ENCODE assay signal across 23 cellular contexts in genomic region chr7:106143711-106144347, GRCh38. TPM values are rescaled to one million over a fixed set of nuclear protein-coding genes. Genes with fewer than 3 reads are reported as not detected.
A peak's percentile ranks its signal among the peaks of the same experiment; 100 is the strongest.
DNase-seq lines count a peak whose midpoint lies in the region; ATAC-seq, FAIRE-seq and TF ChIP-seq lines count a peak whose summit lies in the region.
"Had no signal": no experiment of that assay in that cellular context is flagged by ENCODE, and none has a peak within 500 bp of the region (broad histone marks: within the 10 kb centered on the region; RNA-seq: fewer than 3 reads in every experiment).

No MANE protein-coding gene starts in this region.

- H3K9me3 Mint-ChIP-seq in endodermal cell, result peaks cover 8% of the 10 kb centered on the region
- H3K9me3 Mint-ChIP-seq: H9 had no signal

- TF ChIP-seq CTCF in BE2C (IDR thresholded peaks at IDR 0.05; ENCODE audit: low read depth, low read length) (no peak), D721Med (IDR thresholded peaks at IDR 0.05; ENCODE audit: insufficient read depth, missing control alignments) (no peak), endodermal cell (conservative IDR thresholded peaks at IDR 0.05) (peak; percentile 17)

- H3K4me1 ChIP-seq in BE2C, result no peaks in the 10 kb centered on the region
- peaks cover 4% of the 10 kb centered on the region for H3K4me1 ChIP-seq in endodermal cell (ENCODE audit: control insufficient read depth, insufficient read depth, low read length)
- H3K4me1 ChIP-seq: body of pancreas had no signal

- no peak overlapping the region for H3K27ac ChIP-seq in endodermal cell (ENCODE audit: low read depth, low read length)
- H3K27ac ChIP-seq: body of pancreas, hepatocyte, skin epidermis had no signal

- no peak overlapping the region for H3K9ac ChIP-seq in endodermal cell (ENCODE audit: extremely low read depth, low read length, poor library complexity, severe bottlenecking)

- no peak overlapping the region for H3K27ac Mint-ChIP-seq in endodermal cell
- H3K27ac Mint-ChIP-seq: activated naive CD8-positive, alpha-beta T cell had no signal

- peaks cover 25% of the 10 kb centered on the region for H3K4me1 Mint-ChIP-seq in endodermal cell

- 89% methylated on average over 5 to 10 of the region's 10 CpGs for WGBS in endodermal cell (ENCODE audit: insufficient coverage in 1 of 2, insufficient read length in 1 of 2), 2 experiments

- H3K27me3 Mint-ChIP-seq in endodermal cell (ENCODE audit: insufficient read depth), result no peaks in the 10 kb centered on the region
- H3K27me3 Mint-ChIP-seq: activated naive CD8-positive, alpha-beta T cell; naive B cell had no signal

- no peaks in the 10 kb centered on the region for H3K36me3 Mint-ChIP-seq in endodermal cell (ENCODE audit: low read depth)
- H3K36me3 Mint-ChIP-seq: activated naive CD8-positive, alpha-beta T cell; naive B cell had no signal

- H3K36me3 ChIP-seq in BE2C (no peaks in the 10 kb centered on the region), endodermal cell (ENCODE audit: control insufficient read depth, insufficient read depth, low read length) (no peaks in the 10 kb centered on the region)

- no peak overlapping the region for H3K4me3 ChIP-seq in BE2C (ENCODE audit: low read depth, low read length)
- H3K4me3 ChIP-seq in endodermal cell (ENCODE audit: low read length), result no peak overlapping the region
- H3K4me3 ChIP-seq: body of pancreas, hepatocyte, lung, skin epidermis had no signal

- H3K9me3 ChIP-seq in BE2C (no peaks in the 10 kb centered on the region), endodermal cell (ENCODE audit: control insufficient read depth, low read length) (no peaks in the 10 kb centered on the region)
- H3K9me3 ChIP-seq: body of pancreas had no signal

- DNase-seq in BE2C (peak; percentile 31), D721Med (ENCODE audit: insufficient read length, low spot score) (peak; percentile 42), NCI-H2171 (lab: John Stamatoyannopoulos, UW) (peak; percentile 34), endodermal cell (peak; percentile 63)
- DNase-seq: activated CD4-positive, alpha-beta T cell treated with anti-CD3 and anti-CD28 coated beads, Interleukin-2, amount 50 U/mL, for 48 hours; activated T-cell treated with anti-CD3 and anti-CD28 coated beads, Interleukin-2, amount 50 U/mL, for 48 hours; body of pancreas; H9; islet precursor cell; Kasumi-1; naive B cell; NCI-H1092 treated with DMSO at 0.1 percent for 48 hours; NK-92 treated with Interleukin-12 subunit alpha and Interleukin-12 subunit beta, amount 100 ng/mL, for 24 hours; posterior cingulate gyrus; stimulated activated CD4-positive, alpha-beta T cell treated with anti-CD3 and anti-CD28 coated beads, Interleukin-4, amount 100 ng/mL, for 24 hours had no signal

- ATAC-seq in HG03439 (IDR thresholded peaks at IDR 0.05; ENCODE audit: unreplicated experiment) (no peak), HG02840 (IDR thresholded peaks at IDR 0.05; ENCODE audit: low FRiP score, unreplicated experiment) (no peak), GM18519 (IDR thresholded peaks at IDR 0.05; ENCODE audit: low FRiP score, unreplicated experiment) (no peak), GM18909 (IDR thresholded peaks at IDR 0.05; ENCODE audit: poor library complexity, unreplicated experiment) (no peak)
- ATAC-seq: body of pancreas had no signal

- H3K27me3 ChIP-seq in BE2C (no peaks in the 10 kb centered on the region), endodermal cell (ENCODE audit: control insufficient read depth, insufficient read depth, low read length, poor library complexity, severe bottlenecking) (no peaks in the 10 kb centered on the region)
- H3K27me3 ChIP-seq: body of pancreas, hepatocyte had no signal

- FAIRE-seq in D721Med (lab: Jason Lieb, UNC), result peak; percentile 51

- H3K4me3 Mint-ChIP-seq in endodermal cell, result no peak overlapping the region
- H3K4me3 Mint-ChIP-seq: activated naive CD8-positive, alpha-beta T cell; H9; naive B cell had no signal

RNA-seq across cellular contexts. Expression of gene SYPL1, which starts 31.7 kb away (rescaled TPM):
- 33.1 TPM for polyA plus RNA-seq in BE2C (2012; ENCODE audit: insufficient read depth, insufficient read length, low read depth)
- 10 to 100 TPM; 74.8 to 76.7 TPM for total RNA-seq in endodermal cell
- polyA plus RNA-seq in endodermal cell (2013, experiment 1 of 2), result 58.1 TPM
- polyA plus RNA-seq in endodermal cell (2013, experiment 2 of 2), result 55.4 TPM
